1 cellular context compared by ENCODE assay signal in genomic region chr4:6680372-6681034, GRCh38.
TF ChIP-seq lines count a peak whose summit lies in the region.

No MANE protein-coding gene starts in this region.

TF ChIP-seq in GM12878, 131 proteins besides CTCF, POLR2A, EP300 and RAD21:
- TF ChIP-seq TCF3 (IDR thresholded peaks at IDR 0.05; ENCODE audit: borderline replicate concordance, insufficient read depth, low read depth, low read length): 0 out of 2 replicates have a peak, but pooled peaks have one; percentile 46
- TF ChIP-seq YBX1 (IDR thresholded peaks at IDR 0.05): no peak
- 0 out of 2 replicates have a peak, but pooled peaks have one; percentile 49 for TF ChIP-seq TCF12 (IDR thresholded peaks at IDR 0.05; ENCODE audit: low read depth, low read length)
